In genomic region chr17:80688994-80689635, GRCh38 we compare ENCODE assay signal across 1 cellular context.
TF ChIP-seq lines count a peak whose summit lies in the region.

No MANE protein-coding gene starts in this region.

TF ChIP-seq in K562, 482 proteins besides CTCF, POLR2A, EP300 and RAD21 (continued from another document and continues in another):
- TF ChIP-seq HDAC8 (tag; IDR thresholded peaks at IDR 0.05) (no peak), SOX6 (IDR thresholded peaks at IDR 0.05) (peak; percentile 84), ZNF239 (CRISPR knock-in tag; IDR thresholded peaks at IDR 0.05) (no peak), CXXC5 (CRISPR knock-in tag; IDR thresholded peaks at IDR 0.05) (peak; percentile 92), GABPA (tag; conservative IDR thresholded peaks at IDR 0.05; ENCODE audit: low read depth) (peak; percentile 39; the same call in 1 of the 2 replicates), HSF4 (CRISPR knock-in tag; IDR thresholded peaks at IDR 0.05; ENCODE audit: borderline replicate concordance) (no peak), RBFOX2 (IDR thresholded peaks at IDR 0.05; ENCODE audit: low read depth, low read length) (no peak), KAT2B (IDR thresholded peaks at IDR 0.05; ENCODE audit: low read depth, low read length) (no peak), HDAC3 (IDR thresholded peaks at IDR 0.05; ENCODE audit: borderline replicate concordance, partially characterized antibody) (no peak), ERF (CRISPR knock-in tag; IDR thresholded peaks at IDR 0.05) (no peak), ZNF165 (CRISPR knock-in tag; IDR thresholded peaks at IDR 0.05; ENCODE audit: borderline replicate concordance) (no peak), ZNF639 (CRISPR knock-in tag; conservative IDR thresholded peaks at IDR 0.05 in 1 of 2, IDR thresholded peaks at IDR 0.05 in 1 of 2) (no peak), HCFC1 (IDR thresholded peaks at IDR 0.05; ENCODE audit: low read depth, low read length) (no peak), ZNF232 (CRISPR knock-in tag; IDR thresholded peaks at IDR 0.05) (no peak), ZBTB12 (CRISPR knock-in tag; IDR thresholded peaks at IDR 0.05) (no peak), GABPB1 (CRISPR knock-in tag; IDR thresholded peaks at IDR 0.05) (no peak), SMARCA4 (IDR thresholded peaks at IDR 0.05) (peak; percentile 90), POLR2H (tag; IDR thresholded peaks at IDR 0.05; ENCODE audit: low read depth) (no peak), POLR2AphosphoS2 (IDR thresholded peaks at IDR 0.05; ENCODE audit: low read length) (no peak), STAG1 (CRISPR knock-in tag; IDR thresholded peaks at IDR 0.05; ENCODE audit: borderline replicate concordance) (no peak), STAT5B (CRISPR knock-in tag; IDR thresholded peaks at IDR 0.05) (no peak), CEBPG (CRISPR knock-in tag; IDR thresholded peaks at IDR 0.05) (no peak; the same call in 1 of the 2 replicates), CEBPG (tag; conservative IDR thresholded peaks at IDR 0.05 in 1 of 2, IDR thresholded peaks at IDR 0.05 in 1 of 2) (no peak), ZFX (CRISPR knock-in tag; IDR thresholded peaks at IDR 0.05) (0 out of 2 replicates have a peak, but pooled peaks have one; percentile 27), CBFA2T3 (IDR thresholded peaks at IDR 0.05) (peak; percentile 96), CREB1 (IDR thresholded peaks at IDR 0.05) (peak; percentile 65), CREB1 (CRISPR knock-in tag; IDR thresholded peaks at IDR 0.05) (no peak), ZFP36 (IDR thresholded peaks at IDR 0.05; ENCODE audit: low read depth, low read length, partially characterized antibody) (peak; percentile 19), POLR2G (IDR thresholded peaks at IDR 0.05; ENCODE audit: low read depth, low read length) (no peak), RBM39 (optimal IDR thresholded peaks at IDR 0.05; ENCODE audit: low read depth, low read length) (no peak), ZNF696 (CRISPR knock-in tag; conservative IDR thresholded peaks at IDR 0.05) (no peak), CBX2 (IDR thresholded peaks at IDR 0.05; ENCODE audit: insufficient read depth, low read length, poor library complexity, severe bottlenecking) (no peak), CCAR2 (IDR thresholded peaks at IDR 0.05; ENCODE audit: low read depth, low read length) (no peak), KLF13 (tag; IDR thresholded peaks at IDR 0.05; ENCODE audit: borderline replicate concordance, low read depth) (no peak), XRCC4 (IDR thresholded peaks at IDR 0.05; ENCODE audit: extremely low read depth, insufficient read depth, insufficient read length) (no peak), EP400 (IDR thresholded peaks at IDR 0.05) (peak; percentile 52; the same call in 1 of the 2 replicates), THRAP3 (IDR thresholded peaks at IDR 0.05; ENCODE audit: borderline replicate concordance) (no peak), SPI1 (IDR thresholded peaks at IDR 0.05; ENCODE audit: borderline replicate concordance, low read depth, low read length) (no peak), ID3 (CRISPR knock-in tag; IDR thresholded peaks at IDR 0.05) (no peak), ID3 (tag; IDR thresholded peaks at IDR 0.05) (no peak; the same call in 1 of the 2 replicates), POLR3G (IDR thresholded peaks at IDR 0.05; ENCODE audit: extremely low read depth, insufficient read length, insufficient replicate concordance) (no peak), ZNF57 (CRISPR knock-in tag; IDR thresholded peaks at IDR 0.05) (no peak), NCOR1 (IDR thresholded peaks at IDR 0.05) (peak; percentile 88), MITF (IDR thresholded peaks at IDR 0.05) (no peak), KDM4B (IDR thresholded peaks at IDR 0.05; ENCODE audit: borderline replicate concordance in 2 of 2, low read depth in 1 of 2) (no peak), ZNF143 (CRISPR knock-in tag; IDR thresholded peaks at IDR 0.05) (no peak), CEBPB (tag; IDR thresholded peaks at IDR 0.05) (no peak), CUX1 (CRISPR knock-in tag; IDR thresholded peaks at IDR 0.05) (no peak), ATF7 (IDR thresholded peaks at IDR 0.05) (peak; percentile 69; the same call in 1 of the 2 replicates), ZBTB34 (CRISPR knock-in tag; IDR thresholded peaks at IDR 0.05) (no peak), BCOR (IDR thresholded peaks at IDR 0.05) (peak; percentile 89), TSC22D4 (tag; IDR thresholded peaks at IDR 0.05) (no peak), HOXB6 (CRISPR knock-in tag; IDR thresholded peaks at IDR 0.05; ENCODE audit: borderline replicate concordance) (no peak), ZNF699 (CRISPR knock-in tag; IDR thresholded peaks at IDR 0.05; ENCODE audit: insufficient replicate concordance) (no peak), ZNF561 (CRISPR knock-in tag; conservative IDR thresholded peaks at IDR 0.05) (no peak), CBX3 (IDR thresholded peaks at IDR 0.05; ENCODE audit: borderline replicate concordance in 1 of 2, low read length in 2 of 2) (peak in 1 of 2 experiments; percentile 86; a peak in 1 of 3 replicates), ZNF77 (CRISPR knock-in tag; IDR thresholded peaks at IDR 0.05) (no peak), OTX1 (CRISPR knock-in tag; IDR thresholded peaks at IDR 0.05) (no peak), SMARCB1 (IDR thresholded peaks at IDR 0.05; ENCODE audit: insufficient read length, low read depth) (no peak), MTA3 (IDR thresholded peaks at IDR 0.05; ENCODE audit: borderline replicate concordance) (peak; percentile 75), RBM25 (IDR thresholded peaks at IDR 0.05; ENCODE audit: low read depth, low read length, severe bottlenecking) (no peak)
- TF ChIP-seq, protein P1, sequence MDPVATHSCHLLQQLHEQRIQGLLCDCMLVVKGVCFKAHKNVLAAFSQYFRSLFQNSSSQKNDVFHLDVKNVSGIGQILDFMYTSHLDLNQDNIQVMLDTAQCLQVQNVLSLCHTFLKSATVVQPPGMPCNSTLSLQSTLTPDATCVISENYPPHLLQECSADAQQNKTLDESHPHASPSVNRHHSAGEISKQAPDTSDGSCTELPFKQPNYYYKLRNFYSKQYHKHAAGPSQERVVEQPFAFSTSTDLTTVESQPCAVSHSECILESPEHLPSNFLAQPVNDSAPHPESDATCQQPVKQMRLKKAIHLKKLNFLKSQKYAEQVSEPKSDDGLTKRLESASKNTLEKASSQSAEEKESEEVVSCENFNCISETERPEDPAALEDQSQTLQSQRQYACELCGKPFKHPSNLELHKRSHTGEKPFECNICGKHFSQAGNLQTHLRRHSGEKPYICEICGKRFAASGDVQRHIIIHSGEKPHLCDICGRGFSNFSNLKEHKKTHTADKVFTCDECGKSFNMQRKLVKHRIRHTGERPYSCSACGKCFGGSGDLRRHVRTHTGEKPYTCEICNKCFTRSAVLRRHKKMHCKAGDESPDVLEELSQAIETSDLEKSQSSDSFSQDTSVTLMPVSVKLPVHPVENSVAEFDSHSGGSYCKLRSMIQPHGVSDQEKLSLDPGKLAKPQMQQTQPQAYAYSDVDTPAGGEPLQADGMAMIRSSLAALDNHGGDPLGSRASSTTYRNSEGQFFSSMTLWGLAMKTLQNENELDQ (CRISPR knock-in tag; IDR thresholded peaks at IDR 0.05; ENCODE audit: borderline replicate concordance), result no peak
- TF ChIP-seq, protein P2, sequence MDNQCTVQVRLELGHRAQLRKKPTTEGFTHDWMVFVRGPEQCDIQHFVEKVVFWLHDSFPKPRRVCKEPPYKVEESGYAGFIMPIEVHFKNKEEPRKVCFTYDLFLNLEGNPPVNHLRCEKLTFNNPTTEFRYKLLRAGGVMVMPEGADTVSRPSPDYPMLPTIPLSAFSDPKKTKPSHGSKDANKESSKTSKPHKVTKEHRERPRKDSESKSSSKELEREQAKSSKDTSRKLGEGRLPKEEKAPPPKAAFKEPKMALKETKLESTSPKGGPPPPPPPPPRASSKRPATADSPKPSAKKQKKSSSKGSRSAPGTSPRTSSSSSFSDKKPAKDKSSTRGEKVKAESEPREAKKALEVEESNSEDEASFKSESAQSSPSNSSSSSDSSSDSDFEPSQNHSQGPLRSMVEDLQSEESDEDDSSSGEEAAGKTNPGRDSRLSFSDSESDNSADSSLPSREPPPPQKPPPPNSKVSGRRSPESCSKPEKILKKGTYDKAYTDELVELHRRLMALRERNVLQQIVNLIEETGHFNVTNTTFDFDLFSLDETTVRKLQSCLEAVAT (IDR thresholded peaks at IDR 0.05), result peak in 1 of 2 experiments; percentile 70; a peak in 1 of 4 replicates
- TF ChIP-seq, protein P3, sequence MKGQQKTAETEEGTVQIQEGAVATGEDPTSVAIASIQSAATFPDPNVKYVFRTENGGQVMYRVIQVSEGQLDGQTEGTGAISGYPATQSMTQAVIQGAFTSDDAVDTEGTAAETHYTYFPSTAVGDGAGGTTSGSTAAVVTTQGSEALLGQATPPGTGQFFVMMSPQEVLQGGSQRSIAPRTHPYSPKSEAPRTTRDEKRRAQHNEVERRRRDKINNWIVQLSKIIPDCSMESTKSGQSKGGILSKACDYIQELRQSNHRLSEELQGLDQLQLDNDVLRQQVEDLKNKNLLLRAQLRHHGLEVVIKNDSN (CRISPR knock-in tag; IDR thresholded peaks at IDR 0.05), result no peak
